Comparison of ENCODE assay signal across 15 cellular contexts in the genomic region with DNA sequence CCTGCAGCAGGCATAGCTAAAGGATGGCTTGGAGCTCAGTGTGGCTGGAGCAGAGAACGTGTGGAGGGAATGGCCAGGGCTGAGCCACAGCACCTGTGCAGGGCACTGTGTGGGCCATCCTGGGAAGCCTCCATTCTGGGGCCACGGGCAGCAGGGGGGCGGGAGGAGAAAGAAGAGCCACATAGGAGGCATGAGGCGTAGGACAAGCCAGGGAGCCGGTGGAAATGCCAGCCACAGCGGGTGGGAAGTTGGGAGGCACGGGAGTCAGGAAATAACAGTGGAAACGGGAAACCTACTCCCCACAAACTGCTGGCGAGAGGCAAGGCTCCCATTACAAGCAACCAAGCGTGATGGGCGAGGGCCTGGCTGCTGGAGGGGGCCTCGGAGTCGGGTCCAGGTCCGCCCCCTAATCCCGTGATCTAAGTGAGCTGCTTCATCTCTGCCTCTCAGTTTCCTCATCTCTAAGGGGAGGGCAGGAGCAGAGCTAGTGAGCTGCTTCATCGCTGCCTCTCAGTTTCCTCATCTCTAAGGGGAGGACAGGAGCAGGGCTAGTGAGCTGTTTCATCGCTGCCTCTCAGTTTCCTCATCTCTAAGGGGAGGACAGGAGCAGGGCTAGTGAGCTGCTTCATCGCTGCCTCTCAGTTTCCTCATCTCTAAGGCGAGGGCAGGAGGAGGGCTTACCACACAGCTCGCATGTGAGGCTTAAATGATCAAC.
DNase-seq lines count a peak whose midpoint lies in the region; ATAC-seq and TF ChIP-seq lines count a peak whose summit lies in the region.
"Had no signal": no experiment of that assay in that cellular context is flagged by ENCODE, and none has a peak within 500 bp of the region (broad histone marks: within the 10 kb centered on the region; RNA-seq: fewer than 3 reads in every experiment).

No MANE protein-coding gene starts in this region.

- WGBS in heart right ventricle, 2 donors: 67 to 68% methylated on average over 20 of the region's 20 CpGs
- WGBS in liver: 75% methylated on average over 20 of the region's 20 CpGs
- WGBS in testis, 2 donors: 83 to 86% methylated on average over 20 of the region's 20 CpGs

- no peak for TF ChIP-seq POLR2A in testis (IDR thresholded peaks at IDR 0.05)

- H3K36me3 ChIP-seq in heart right ventricle: no peaks in the 10 kb centered on the region
- H3K36me3 ChIP-seq in liver (ENCODE audit: control insufficient read depth in 4 of 4, insufficient read depth in 3 of 4, low read depth in 1 of 4, low read length in 3 of 4): no peaks in the 10 kb centered on the region
- no peaks in the 10 kb centered on the region for H3K36me3 ChIP-seq in MM.1S (replicated peaks; ENCODE audit: insufficient read depth, low read length)
- no peaks in the 10 kb centered on the region for H3K36me3 ChIP-seq in testis (ENCODE audit: low read depth, missing control alignments)
- H3K36me3 ChIP-seq: spleen had no signal

- TF ChIP-seq CTCF in heart right ventricle (IDR thresholded peaks at IDR 0.05) (no peak), liver (IDR thresholded peaks at IDR 0.05; ENCODE audit: low read depth, low read length, missing input control) (no peak), MM.1S (IDR thresholded peaks at IDR 0.05; ENCODE audit: low read length) (no peak), testis (IDR thresholded peaks at IDR 0.05) (no peak)

- DNase-seq in heart right ventricle (no peak), cardiac septum (ENCODE audit: low spot score) (no peak), dermis blood vessel endothelial cell (peak; percentile 66), MM.1S (no peak), testis (no peak)
- DNase-seq in activated effector memory CD4-positive, alpha-beta T cell treated with Interleukin-2 at 50 U/mL for 16 hours: no peak
- DNase-seq: activated CD4-positive, CD25-positive, alpha-beta regulatory T cell; cerebellar nuclear complex; hippocampal formation; naive thymus-derived CD8-positive, alpha-beta T cell; NCI-H2081; spleen had no signal

- H3K9me2 ChIP-seq in MM.1S (replicated peaks; ENCODE audit: insufficient read depth, low read length): no peaks in the 10 kb centered on the region

- H3K79me2 ChIP-seq in MM.1S (ENCODE audit: low read length): no peaks in the 10 kb centered on the region

- intact Hi-C loops in heart right ventricle (cut with DNase I): loop anchor here in 1 of 10 donors (5.0 kb wide), 1 partner anchor 59 kb away; no protein-coding TSS in a partner anchor
- intact Hi-C loops in cardiac septum (cut with DNase I): no loop called here
- intact Hi-C loops in testis (cut with DNase I; ENCODE audit: low total_unique reads): no loop called here

- no peak overlapping the region for H3K4me2 ChIP-seq in MM.1S (ENCODE audit: low read depth, low read length)

- H3K27me3 ChIP-seq in heart right ventricle (no peaks in the 10 kb centered on the region), liver (ENCODE audit: control insufficient read depth in 4 of 4, insufficient read depth in 4 of 4, low read length in 3 of 4) (no peaks in the 10 kb centered on the region), MM.1S (replicated peaks; ENCODE audit: insufficient read depth, low read length) (peaks cover 57% of the 10 kb centered on the region), testis (no peaks in the 10 kb centered on the region)
- H3K27me3 ChIP-seq: spleen had no signal

- H3K9ac ChIP-seq in liver (ENCODE audit: low read depth in 1 of 2, low read length in 2 of 2) (no peak overlapping the region), MM.1S (ENCODE audit: low read length) (no peak overlapping the region)

- H3K4me3 ChIP-seq in heart right ventricle: peak overlapping the region in 1 of 10 donors; percentile 16
- peak overlapping the region in 1 of 3 donors; percentile 15 for H3K4me3 ChIP-seq in liver (ENCODE audit: low read depth in 1 of 3, low read length in 3 of 3)
- no peak overlapping the region for H3K4me3 ChIP-seq in MM.1S (ENCODE audit: low read length)
- H3K4me3 ChIP-seq in testis: no peak overlapping the region
- H3K4me3 ChIP-seq: spleen had no signal

- H3K4me1 ChIP-seq in heart right ventricle (peaks cover 0 to 35% (median 16%) of the 10 kb centered on the region in 9 donors), liver (ENCODE audit: control insufficient read depth in 4 of 4, insufficient read depth in 4 of 4, low read length in 3 of 4) (peaks cover 5 to 31% (median 21%) of the 10 kb centered on the region in 4 donors), MM.1S (ENCODE audit: low read length) (no peaks in the 10 kb centered on the region), testis (no peaks in the 10 kb centered on the region)

- no peak for TF ChIP-seq RAD21 in liver (IDR thresholded peaks at IDR 0.05)

- H3F3A ChIP-seq in MM.1S (ENCODE audit: insufficient read depth, low read length): no peaks in the 10 kb centered on the region

- no peak overlapping the region for H2AFZ ChIP-seq in MM.1S (ENCODE audit: low read length)

- peak overlapping the region in 2 of 10 donors; percentile 33 to 37 for H3K27ac ChIP-seq in heart right ventricle
- H3K27ac ChIP-seq in liver (ENCODE audit: low read depth in 1 of 2, low read length in 2 of 2): peak overlapping the region; percentile 45 to 50
- H3K27ac ChIP-seq in MM.1S (ENCODE audit: low read length): no peak overlapping the region
- H3K27ac ChIP-seq in testis: no peak overlapping the region

- H4K20me1 ChIP-seq in MM.1S (ENCODE audit: insufficient read depth, low read length): no peaks in the 10 kb centered on the region

- ATAC-seq in heart right ventricle (peak in 6 of 8 donors; percentile 23 to 60 (median 35)), GM18519 (IDR thresholded peaks at IDR 0.05; ENCODE audit: low FRiP score, unreplicated experiment) (no peak)
- ATAC-seq: activated T-helper 17 cell treated with anti-CD3 and anti-CD28 coated beads, Interleukin-2, amount 50 U/mL, for 72 hours; naive thymus-derived CD8-positive, alpha-beta T cell had no signal

- H3K9me3 ChIP-seq in heart right ventricle: no peaks in the 10 kb centered on the region
- H3K9me3 ChIP-seq in liver (ENCODE audit: control insufficient read depth in 4 of 4, low read length in 3 of 4): no peaks in the 10 kb centered on the region
- no peaks in the 10 kb centered on the region for H3K9me3 ChIP-seq in MM.1S (replicated peaks; ENCODE audit: insufficient read depth, low read length)
- H3K9me3 ChIP-seq in testis: no peaks in the 10 kb centered on the region
- H3K9me3 ChIP-seq: spleen had no signal

TF ChIP-seq in liver, 16 proteins besides CTCF, POLR2A, EP300 and RAD21:
- TF ChIP-seq TAF1 (conservative IDR thresholded peaks at IDR 0.05) (no peak), NR2F2 (IDR thresholded peaks at IDR 0.05) (no peak)
- TF ChIP-seq, protein P1, sequence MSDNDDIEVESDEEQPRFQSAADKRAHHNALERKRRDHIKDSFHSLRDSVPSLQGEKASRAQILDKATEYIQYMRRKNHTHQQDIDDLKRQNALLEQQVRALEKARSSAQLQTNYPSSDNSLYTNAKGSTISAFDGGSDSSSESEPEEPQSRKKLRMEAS (IDR thresholded peaks at IDR 0.05): no peak
- TF ChIP-seq, protein P2, sequence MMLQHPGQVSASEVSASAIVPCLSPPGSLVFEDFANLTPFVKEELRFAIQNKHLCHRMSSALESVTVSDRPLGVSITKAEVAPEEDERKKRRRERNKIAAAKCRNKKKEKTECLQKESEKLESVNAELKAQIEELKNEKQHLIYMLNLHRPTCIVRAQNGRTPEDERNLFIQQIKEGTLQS (IDR thresholded peaks at IDR 0.05): no peak

Comparison
In these comparisons a context has a peak if more than half of its experiments do, and no peak if none do; other contexts are left out.
1. H3K27ac ChIP-seq: peak in liver (2 of 2); none in MM.1S (single experiment) and testis (0 of 2).